In genomic region chr12:113021500-113021899, GRCh38 we compare ENCODE assay signal across 18 cellular contexts. TPM values are rescaled to one million over a fixed set of nuclear protein-coding genes. Genes with fewer than 3 reads are reported as not detected.
A peak's percentile ranks its signal among the peaks of the same experiment; 100 is the strongest.
DNase-seq lines count a peak whose midpoint lies in the region; ATAC-seq, FAIRE-seq and TF ChIP-seq lines count a peak whose summit lies in the region.
"Had no signal": no experiment of that assay in that cellular context is flagged by ENCODE, and none has a peak within 500 bp of the region (broad histone marks: within the 10 kb centered on the region; RNA-seq: fewer than 3 reads in every experiment).

No MANE protein-coding gene starts in this region.

- no peak for DNase-seq in RWPE2 (ENCODE audit: low spot score)
- DNase-seq in epithelial cell of esophagus (ENCODE audit: low read depth): peak; percentile 47
- DNase-seq in keratinocyte (ENCODE audit: low read depth, low spot score): no peak
- no peak for DNase-seq in pancreas
- DNase-seq: C1 segment of cervical spinal cord; Caco-2; CD4-positive, alpha-beta memory T cell; DMS153; DND-41; H9 had no signal

- no peaks in the 10 kb centered on the region for H4K20me1 ChIP-seq in keratinocyte (ENCODE audit: control insufficient read depth, extremely low read depth, insufficient read depth, low read length)

- H3K4me3 ChIP-seq in RWPE2 (ENCODE audit: severe bottlenecking) (no peak overlapping the region), epithelial cell of esophagus (ENCODE audit: low read length) (no peak overlapping the region), keratinocyte (ENCODE audit: control insufficient read depth in 2 of 3, extremely low read depth in 1 of 3, insufficient read depth in 2 of 3, low read depth in 1 of 3, low read length in 3 of 3) (no peak overlapping the region), pancreas (no peak overlapping the region)
- H3K4me3 ChIP-seq: GM23338 had no signal

- WGBS in pancreas, 2 donors: 79 to 93% methylated on average over 1 of the region's 1 CpG

- no peaks in the 10 kb centered on the region for H3K27me3 ChIP-seq in RWPE2 (ENCODE audit: insufficient read depth, poor library complexity, severe bottlenecking)
- no peaks in the 10 kb centered on the region for H3K27me3 ChIP-seq in keratinocyte (ENCODE audit: control insufficient read depth, extremely low read depth, insufficient read depth, low read length)
- no peaks in the 10 kb centered on the region for H3K27me3 ChIP-seq in pancreas

- ATAC-seq in RWPE2 (ENCODE audit: low read depth): peak; percentile 60; the same call in 2 of the 3 replicates
- ATAC-seq in GM21619 (IDR thresholded peaks at IDR 0.05; ENCODE audit: unreplicated experiment): no peak
- no peak for ATAC-seq in HG03039 (IDR thresholded peaks at IDR 0.05; ENCODE audit: unreplicated experiment)
- no peak for ATAC-seq in pancreas
- ATAC-seq: GM23338, HCT116 had no signal

- dilution Hi-C loops in keratinocyte (cut with MboI; ENCODE audit: extremely low pct_ligation_motif_present, low sequenced_read_pairs): no loop called here

- intact Hi-C loops in pancreas (cut with DNase I): no loop called here

- no peaks in the 10 kb centered on the region for H3K36me3 ChIP-seq in RWPE2 (ENCODE audit: low read depth)
- H3K36me3 ChIP-seq in keratinocyte (ENCODE audit: control insufficient read depth in 2 of 2, extremely low read depth in 1 of 2, insufficient read depth in 2 of 2, low read length in 2 of 2): no peaks in the 10 kb centered on the region
- H3K36me3 ChIP-seq in pancreas: no peaks in the 10 kb centered on the region

- H3K9me3 ChIP-seq in RWPE2 (ENCODE audit: severe bottlenecking): no peaks in the 10 kb centered on the region
- no peaks in the 10 kb centered on the region for H3K9me3 ChIP-seq in keratinocyte (ENCODE audit: control insufficient read depth, low read depth, low read length)
- no peaks in the 10 kb centered on the region for H3K9me3 ChIP-seq in pancreas
- H3K9me3 ChIP-seq: Caco-2 had no signal

- FAIRE-seq in keratinocyte (lab: Jason Lieb, UNC): peak; percentile 46
- no peak for FAIRE-seq in pancreas (lab: Jason Lieb, UNC)
- FAIRE-seq: G401.6, GM12892 had no signal

- TF ChIP-seq CTCF in RWPE2 (IDR thresholded peaks at IDR 0.05; ENCODE audit: poor library complexity, severe bottlenecking): no peak
- TF ChIP-seq CTCF in epithelial cell of esophagus (IDR thresholded peaks at IDR 0.05; ENCODE audit: insufficient read depth, low read depth, low read length, missing control alignments): no peak
- no peak for TF ChIP-seq CTCF in keratinocyte (optimal IDR thresholded peaks at IDR 0.05 in 1 of 3, IDR thresholded peaks at IDR 0.05 in 1 of 3, conservative IDR thresholded peaks at IDR 0.05 in 1 of 3; ENCODE audit: extremely low read depth in 1 of 3, insufficient read depth in 2 of 3, low read length in 3 of 3)
- no peak for TF ChIP-seq CTCF in pancreas (IDR thresholded peaks at IDR 0.05)

- H3K27ac ChIP-seq in RWPE2 (ENCODE audit: poor library complexity, severe bottlenecking) (peak overlapping the region; percentile 93), keratinocyte (ENCODE audit: control insufficient read depth, insufficient read depth, low read length) (no peak overlapping the region), pancreas (no peak overlapping the region)

- H3K9me1 ChIP-seq in keratinocyte (ENCODE audit: control insufficient read depth, extremely low read depth, insufficient read depth, low read length): no peaks in the 10 kb centered on the region

- no peak overlapping the region for H3K4me2 ChIP-seq in keratinocyte (ENCODE audit: control insufficient read depth, extremely low read depth, insufficient read depth, low read depth, low read length)
- H3K4me2 ChIP-seq: GM23338 had no signal

- H3K9ac ChIP-seq in keratinocyte (ENCODE audit: control insufficient read depth, extremely low read depth, insufficient read depth, low read length): no peak overlapping the region

- no peaks in the 10 kb centered on the region for H3K79me2 ChIP-seq in keratinocyte (ENCODE audit: control insufficient read depth, insufficient read depth, low read length)

- H3K4me1 ChIP-seq in RWPE2 (ENCODE audit: insufficient read depth, poor library complexity, severe bottlenecking) (peaks cover 16% of the 10 kb centered on the region), keratinocyte (ENCODE audit: control insufficient read depth, extremely low read depth, insufficient read depth, low read length) (peaks cover 18% of the 10 kb centered on the region), pancreas (no peaks in the 10 kb centered on the region)
- H3K4me1 ChIP-seq: Caco-2 had no signal

- no peak overlapping the region for H2AFZ ChIP-seq in keratinocyte (ENCODE audit: control insufficient read depth, low read length)
- H2AFZ ChIP-seq: GM23338 had no signal

RNA-seq across cellular contexts. Expression of gene DTX1, which starts 35.0 kb away (rescaled TPM):
- polyA plus RNA-seq in keratinocyte (not detected in 3 replicates), pancreas (1 to 10 TPM; 4.0 to 6.1 TPM)
- polyA plus RNA-seq in keratinocyte (2011; ENCODE audit: low read depth): not detected
- not detected in 2 replicates for polyA plus RNA-seq in keratinocyte (2011; cell fraction: cytosol; rRNA removed)
- polyA plus RNA-seq in keratinocyte (2011; cell fraction: nucleus; rRNA removed): not detected in 2 replicates
- polyA plus RNA-seq in keratinocyte (2012; ENCODE audit: low replicate concordance): 0.42 TPM in 1 of 2 replicates, not detected in the other
- polyA minus RNA-seq in keratinocyte: not detected in 3 replicates
- not detected for polyA minus RNA-seq in keratinocyte (2011; cell fraction: cytosol; rRNA and poly(A)+ RNA removed)
- polyA minus RNA-seq in keratinocyte (2011; cell fraction: nucleus; rRNA and poly(A)+ RNA removed): not detected in 2 replicates
- total RNA-seq in pancreas: 1 to 10 TPM; 3.5 to 8.1 (median 5.6) TPM
- total RNA-seq: Caco-2 had no signal
- polyA plus RNA-seq: BJ had no signal

RNA-seq across cellular contexts. Expression of gene OAS2, which starts 43.2 kb away (rescaled TPM):
- polyA plus RNA-seq in keratinocyte (88.1 to 106 TPM (median 92.7 TPM) in 3 replicates), pancreas (under 1 TPM; 0.84 to 0.94 TPM)
- polyA plus RNA-seq in keratinocyte (2011; ENCODE audit: low read depth): 4.3 TPM
- polyA plus RNA-seq in keratinocyte (2011; cell fraction: cytosol; rRNA removed): 43.4 and 69.9 TPM in 2 replicates
- polyA plus RNA-seq in keratinocyte (2011; cell fraction: nucleus; rRNA removed): 69.3 and 78.3 TPM in 2 replicates
- 2.6 and 66.4 TPM in 2 replicates for polyA plus RNA-seq in keratinocyte (2012; ENCODE audit: low replicate concordance)
- polyA minus RNA-seq in keratinocyte: 64.4 to 108 TPM (median 102 TPM) in 3 replicates
- 64.5 TPM for polyA minus RNA-seq in keratinocyte (2011; cell fraction: cytosol; rRNA and poly(A)+ RNA removed)
- 56.6 and 108 TPM in 2 replicates for polyA minus RNA-seq in keratinocyte (2011; cell fraction: nucleus; rRNA and poly(A)+ RNA removed)
- 1 to 10 TPM in 5 of 6 donors, under 1 TPM in 1; 0.79 to 3.9 (median 1.4) TPM for total RNA-seq in pancreas
- total RNA-seq: A673, GM23338, H9 had no signal
